23 cellular contexts compared by ENCODE assay signal in genomic region chr5:39674209-39675082, GRCh38.
DNase-seq lines count a peak whose midpoint lies in the region; ATAC-seq, FAIRE-seq and TF ChIP-seq lines count a peak whose summit lies in the region.
"Had no signal": no experiment of that assay in that cellular context is flagged by ENCODE, and none has a peak within 500 bp of the region (broad histone marks: within the 10 kb centered on the region; RNA-seq: fewer than 3 reads in every experiment).

No MANE protein-coding gene starts in this region.

- H3K36me3 Mint-ChIP-seq in naive thymus-derived CD4-positive, alpha-beta T cell: no peaks in the 10 kb centered on the region
- H3K36me3 Mint-ChIP-seq: CD4-positive, CD25-positive, alpha-beta regulatory T cell had no signal

- FAIRE-seq in bronchial epithelial cell (lab: Jason Lieb, UNC) (no peak), pancreas (lab: Jason Lieb, UNC) (peak; percentile 81)
- FAIRE-seq: D721Med, H1 had no signal

- H3K27ac Mint-ChIP-seq in naive thymus-derived CD4-positive, alpha-beta T cell: no peak overlapping the region
- H3K27ac Mint-ChIP-seq: CD4-positive, CD25-positive, alpha-beta regulatory T cell had no signal

- peaks cover 4 to 25% (median 9%) of the 10 kb centered on the region in 5 donors for H3K27me3 Mint-ChIP-seq in naive thymus-derived CD4-positive, alpha-beta T cell

- POLR2A ChIA-PET in PC-3 (lab: Charles Lee; ENCODE audit: unreplicated experiment): no interaction called here
- POLR2A ChIA-PET in naive thymus-derived CD4-positive, alpha-beta T cell (lab: Charles Lee): no interaction called here

- H3K27me3 ChIP-seq in PC-3 (ENCODE audit: low read length) (no peaks in the 10 kb centered on the region), bronchial epithelial cell (ENCODE audit: control insufficient read depth, insufficient read depth, low read length) (no peaks in the 10 kb centered on the region), pancreas (no peaks in the 10 kb centered on the region)
- no peaks in the 10 kb centered on the region for H3K27me3 ChIP-seq in naive thymus-derived CD4-positive, alpha-beta T cell (ENCODE audit: control insufficient read depth in 2 of 2, insufficient read depth in 2 of 2, low read length in 2 of 2)
- H3K27me3 ChIP-seq: BLaER1, MG63 had no signal

- no peaks in the 10 kb centered on the region for H3K4me1 Mint-ChIP-seq in naive thymus-derived CD4-positive, alpha-beta T cell
- H3K4me1 Mint-ChIP-seq: CD4-positive, CD25-positive, alpha-beta regulatory T cell had no signal

- no peaks in the 10 kb centered on the region for H4K20me1 ChIP-seq in PC-3 (ENCODE audit: low read length)
- H4K20me1 ChIP-seq: BLaER1 had no signal

- CTCF ChIA-PET in PC-3 (lab: Charles Lee): no interaction called here
- CTCF ChIA-PET in naive thymus-derived CD4-positive, alpha-beta T cell (lab: Charles Lee): no interaction called here

- 68 to 72% methylated on average over 2 of the region's 2 CpGs for WGBS in pancreas, 2 donors

- BruUV-seq in PC-3 (replicated peaks; lab: Mats Ljungman, UMichigan): no TSS peak

- H3K36me3 ChIP-seq in PC-3 (ENCODE audit: low read depth, low read length) (no peaks in the 10 kb centered on the region), bronchial epithelial cell (ENCODE audit: control insufficient read depth, insufficient read depth, low read length) (no peaks in the 10 kb centered on the region), pancreas (no peaks in the 10 kb centered on the region)
- H3K36me3 ChIP-seq in naive thymus-derived CD4-positive, alpha-beta T cell (ENCODE audit: control insufficient read depth in 2 of 3, insufficient read depth in 3 of 3, low read length in 3 of 3): no peaks in the 10 kb centered on the region
- H3K36me3 ChIP-seq: BLaER1, MG63 had no signal

- TF ChIP-seq CTCF in PC-3 (conservative IDR thresholded peaks at IDR 0.05; ENCODE audit: low read depth, low read length): no peak
- no peak for TF ChIP-seq CTCF in bronchial epithelial cell (IDR thresholded peaks at IDR 0.05; ENCODE audit: insufficient read depth, low read length, severe bottlenecking)
- no peak for TF ChIP-seq CTCF in pancreas (IDR thresholded peaks at IDR 0.05)
- no peak for TF ChIP-seq CTCF in foreskin fibroblast (IDR thresholded peaks at IDR 0.05; ENCODE audit: low read depth, low read length)

- H3K9ac ChIP-seq in PC-3 (ENCODE audit: low read length): no peak overlapping the region
- H3K9ac ChIP-seq: BLaER1 had no signal

- intact Hi-C loops in PC-3 (cut with micrococcal nuclease): loop anchor here (1.0 to 2.0 kb wide), 2 partner anchors 18 to 39 kb away; no protein-coding TSS in a partner anchor
- intact Hi-C loops in pancreas (cut with DNase I): no loop called here
- intact Hi-C loops in naive thymus-derived CD4-positive, alpha-beta T cell (cut with micrococcal nuclease): no loop called here

- H3K27ac ChIP-seq in PC-3 (ENCODE audit: low read length): peak overlapping the region; percentile 44
- no peak overlapping the region for H3K27ac ChIP-seq in pancreas
- no peak overlapping the region for H3K27ac ChIP-seq in caudate nucleus (ENCODE audit: low read depth, low read length)
- no peak overlapping the region for H3K27ac ChIP-seq in naive thymus-derived CD4-positive, alpha-beta T cell (ENCODE audit: low read depth, low read length)
- H3K27ac ChIP-seq: BLaER1, SK-N-MC had no signal

- no peaks in the 10 kb centered on the region for H3K9me2 ChIP-seq in PC-3 (replicated peaks; ENCODE audit: low read length)

- H3K4me1 ChIP-seq in PC-3 (ENCODE audit: insufficient read depth, low read length) (peaks cover 36% of the 10 kb centered on the region), pancreas (peaks cover 0 to 8% (median 5%) of the 10 kb centered on the region in 3 donors)
- no peaks in the 10 kb centered on the region for H3K4me1 ChIP-seq in naive thymus-derived CD4-positive, alpha-beta T cell (ENCODE audit: control insufficient read depth in 2 of 2, insufficient read depth in 2 of 2, low read length in 2 of 2)
- H3K4me1 ChIP-seq: BLaER1 had no signal

- no peaks in the 10 kb centered on the region for H3F3A ChIP-seq in PC-3 (ENCODE audit: low read length, unreplicated experiment)

- peak; percentile 68 for DNase-seq in PC-3
- DNase-seq in bronchial epithelial cell (ENCODE audit: low read depth): peak; percentile 48
- DNase-seq in iris pigment epithelial cell (ENCODE audit: low read depth): peak; percentile 22
- DNase-seq in pancreas: no peak
- no peak for DNase-seq in caudate nucleus (lab: John Stamatoyannopoulos, UW)
- no peak for DNase-seq in naive thymus-derived CD4-positive, alpha-beta T cell
- no peak for DNase-seq in glomerular visceral epithelial cell (ENCODE audit: extremely low spot score)
- no peak for DNase-seq in foreskin fibroblast
- DNase-seq: CD4-positive, CD25-positive, alpha-beta regulatory T cell; IMR-90; KG1; MG63; NCI-H1105 treated with DMSO at 0.1 percent for 48 hours; NCI-H2029; NCI-H446 treated with DMSO at 0.1 percent for 48 hours; NCI-H526; SIG-M5 had no signal

- H3K4me3 Mint-ChIP-seq in naive thymus-derived CD4-positive, alpha-beta T cell: no peak overlapping the region

- H3K4me3 ChIP-seq in PC-3 (ENCODE audit: low read length) (no peak overlapping the region), bronchial epithelial cell (ENCODE audit: low read depth, low read length) (no peak overlapping the region), pancreas (no peak overlapping the region), foreskin fibroblast (ENCODE audit: low read depth in 1 of 2, low read length in 2 of 2) (no peak overlapping the region)
- no peak overlapping the region for H3K4me3 ChIP-seq in naive thymus-derived CD4-positive, alpha-beta T cell (ENCODE audit: low read length)
- H3K4me3 ChIP-seq: BLaER1, MG63, SK-N-MC had no signal

- peak; percentile 83 for ATAC-seq in PC-3
- ATAC-seq in pancreas: no peak
- ATAC-seq in naive thymus-derived CD4-positive, alpha-beta T cell: no peak
- ATAC-seq: HCT116, Panc1 had no signal

- H3K4me2 ChIP-seq in PC-3 (ENCODE audit: low read length): no peak overlapping the region
- H3K4me2 ChIP-seq: BLaER1 had no signal

- H3K79me2 ChIP-seq in PC-3 (ENCODE audit: low read length): no peaks in the 10 kb centered on the region

- H3K9me3 Mint-ChIP-seq in naive thymus-derived CD4-positive, alpha-beta T cell: no peaks in the 10 kb centered on the region

- no peaks in the 10 kb centered on the region for H3K9me3 ChIP-seq in PC-3 (ENCODE audit: low read length)
- no peaks in the 10 kb centered on the region for H3K9me3 ChIP-seq in pancreas
- H3K9me3 ChIP-seq in naive thymus-derived CD4-positive, alpha-beta T cell (ENCODE audit: control insufficient read depth in 2 of 3, low read length in 3 of 3): no peaks in the 10 kb centered on the region
- H3K9me3 ChIP-seq: BLaER1, MG63 had no signal

- no peak overlapping the region for H2AFZ ChIP-seq in PC-3 (ENCODE audit: low read length)

Comparison
In these comparisons a context has a peak if more than half of its experiments do, and no peak if none do; other contexts are left out.
1. DNase-seq: peak in PC-3 (single experiment), bronchial epithelial cell (single experiment) and iris pigment epithelial cell (single experiment); none in pancreas (0 of 6), caudate nucleus (0 of 61), naive thymus-derived CD4-positive, alpha-beta T cell (0 of 9), glomerular visceral epithelial cell (single experiment) and foreskin fibroblast (0 of 2).